16 cellular contexts compared by ENCODE assay signal in the genomic region with DNA sequence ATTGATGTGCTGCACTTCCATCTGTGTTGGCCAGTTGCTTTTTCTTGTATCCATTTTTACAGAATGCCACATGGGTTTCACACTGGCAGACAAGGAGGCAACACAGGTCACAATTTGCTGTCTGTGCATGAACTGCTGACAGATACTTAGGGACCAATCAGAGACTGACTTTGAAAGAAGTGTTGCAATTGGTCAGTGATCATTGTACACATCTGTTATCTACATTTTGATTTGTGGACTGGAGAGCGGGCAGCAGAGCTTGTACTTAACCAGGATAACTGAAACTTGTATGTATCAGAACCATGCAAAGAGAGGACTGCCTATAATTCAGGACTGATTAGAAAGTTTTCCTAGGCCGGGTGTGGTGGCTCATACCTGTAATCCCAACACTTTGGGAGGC. TPM values are rescaled to one million over a fixed set of nuclear protein-coding genes. Genes with fewer than 3 reads are reported as not detected.
DNase-seq lines count a peak whose midpoint lies in the region; ATAC-seq and TF ChIP-seq lines count a peak whose summit lies in the region.
"Had no signal": no experiment of that assay in that cellular context is flagged by ENCODE, and none has a peak within 500 bp of the region (broad histone marks: within the 10 kb centered on the region; RNA-seq: fewer than 3 reads in every experiment).

No MANE protein-coding gene starts in this region.

- H3K27ac Mint-ChIP-seq in Caco-2 (ENCODE audit: unreplicated experiment) (no peak overlapping the region), HFFc6 (no peak overlapping the region)
- H3K27ac Mint-ChIP-seq in CD8-positive, alpha-beta memory T cell, result peak overlapping the region in 1 of 8 donors; percentile 71
- H3K27ac Mint-ChIP-seq: stimulated activated naive CD8-positive, alpha-beta T cell treated with anti-CD3 and anti-CD28 coated beads, Interleukin-15, Interleukin-2, amounts not matched to agents 100 ng/mL and 50 ng/mL, for 24 hours had no signal

- CTCF ChIA-PET in Caco-2 (lab: Charles Lee), result interaction anchor here (0.6 to 1.7 kb wide), 3 partner anchors 10 to 37 kb away, joined by 3 to 5 read pairs (median 4); no protein-coding TSS in a partner anchor
- CTCF ChIA-PET in CD8-positive, alpha-beta memory T cell (lab: Charles Lee), result interaction anchor here (1.8 kb wide), 1 partner anchor 39 kb away, joined by 4 read pairs; no protein-coding TSS in a partner anchor

- TF ChIP-seq CTCF in Caco-2 (IDR thresholded peaks at IDR 0.05; ENCODE audit: insufficient read depth in 1 of 2, low read depth in 1 of 2, low read length in 1 of 2, severe bottlenecking in 1 of 2, unreplicated experiment in 1 of 2) (no peak), HFFc6 (IDR thresholded peaks at IDR 0.05) (no peak), fibroblast of villous mesenchyme (IDR thresholded peaks at IDR 0.05; ENCODE audit: insufficient read depth, low read depth, low read length) (no peak)

- no peaks in the 10 kb centered on the region for H3K27me3 ChIP-seq in Caco-2 (replicated peaks; ENCODE audit: control insufficient read depth, insufficient read depth, low read length)
- no peaks in the 10 kb centered on the region for H3K27me3 ChIP-seq in CD8-positive, alpha-beta memory T cell (ENCODE audit: insufficient read depth, low read length, poor library complexity, severe bottlenecking)
- H3K27me3 ChIP-seq: left lung, pancreas had no signal

- intact Hi-C loops in Caco-2 (cut with micrococcal nuclease; ENCODE audit: unreplicated experiment), result no loop called here

- DNase-seq in Caco-2 (peak in 1 of 2 experiments; percentile 58), HFFc6 (peak; percentile 30), fibroblast of villous mesenchyme (ENCODE audit: low read depth) (peak; percentile 55)
- no peak for DNase-seq in CD8-positive, alpha-beta memory T cell
- DNase-seq: activated naive CD4-positive, alpha-beta T cell treated with anti-CD3 and anti-CD28 coated beads, Interleukin-2, amount 50 U/mL, for 16 hours; left lung; NCI-H1092 treated with DMSO at 0.1 percent for 48 hours; NCI-H69; pancreas; stimulated activated CD4-positive, alpha-beta T cell treated with anti-CD3 and anti-CD28 coated beads, Interleukin-4, amount 100 ng/mL, for 24 hours had no signal

- H3K4me3 Mint-ChIP-seq in Caco-2 (ENCODE audit: unreplicated experiment) (peak overlapping the region; percentile 16), HFFc6 (no peak overlapping the region)
- no peak overlapping the region for H3K4me3 Mint-ChIP-seq in CD8-positive, alpha-beta memory T cell
- H3K4me3 Mint-ChIP-seq: stimulated activated naive CD8-positive, alpha-beta T cell treated with anti-CD3 and anti-CD28 coated beads, Interleukin-15, Interleukin-2, amounts not matched to agents 100 ng/mL and 50 ng/mL, for 24 hours had no signal

- peaks cover 5% of the 10 kb centered on the region for H3K36me3 ChIP-seq in Caco-2 (ENCODE audit: control insufficient read depth, insufficient read depth, low read length)
- H3K36me3 ChIP-seq in CD8-positive, alpha-beta memory T cell (ENCODE audit: insufficient read depth, low read length), result peaks cover 4% of the 10 kb centered on the region
- H3K36me3 ChIP-seq: pancreas had no signal

- peak; percentile 56 for ATAC-seq in SK-N-SH treated with all-trans-retinoic acid at 6 μM for 48 hours
- ATAC-seq in HG03469 (IDR thresholded peaks at IDR 0.05; ENCODE audit: unreplicated experiment), result no peak
- ATAC-seq in GM18870 (IDR thresholded peaks at IDR 0.05; ENCODE audit: unreplicated experiment), result no peak
- ATAC-seq in HG02623 (IDR thresholded peaks at IDR 0.05; ENCODE audit: unreplicated experiment), result no peak
- ATAC-seq: left lung, pancreas had no signal

- peaks cover 68% of the 10 kb centered on the region for H3K36me3 Mint-ChIP-seq in Caco-2 (ENCODE audit: insufficient read depth, unreplicated experiment)
- no peaks in the 10 kb centered on the region for H3K36me3 Mint-ChIP-seq in HFFc6 (ENCODE audit: low read depth)
- peaks cover 0 to 79% (median 5%) of the 10 kb centered on the region in 3 donors for H3K36me3 Mint-ChIP-seq in CD8-positive, alpha-beta memory T cell

- no peaks in the 10 kb centered on the region for H3K27me3 Mint-ChIP-seq in Caco-2 (ENCODE audit: insufficient read depth, unreplicated experiment)
- H3K27me3 Mint-ChIP-seq in HFFc6 (ENCODE audit: insufficient read depth), result no peaks in the 10 kb centered on the region
- no peaks in the 10 kb centered on the region for H3K27me3 Mint-ChIP-seq in CD8-positive, alpha-beta memory T cell
- H3K27me3 Mint-ChIP-seq: stimulated activated naive CD8-positive, alpha-beta T cell treated with anti-CD3 and anti-CD28 coated beads, Interleukin-15, Interleukin-2, amounts not matched to agents 100 ng/mL and 50 ng/mL, for 24 hours had no signal

- no TSS peak for BruUV-seq in Caco-2 (replicated peaks; lab: Mats Ljungman, UMichigan)

- no peak overlapping the region for H3K27ac ChIP-seq in CD8-positive, alpha-beta memory T cell (ENCODE audit: low read depth, low read length)
- H3K27ac ChIP-seq: left lung, pancreas had no signal

- H3K9me3 Mint-ChIP-seq in Caco-2 (ENCODE audit: unreplicated experiment) (no peaks in the 10 kb centered on the region), HFFc6 (no peaks in the 10 kb centered on the region)
- no peaks in the 10 kb centered on the region for H3K9me3 Mint-ChIP-seq in CD8-positive, alpha-beta memory T cell
- H3K9me3 Mint-ChIP-seq: stimulated activated naive CD8-positive, alpha-beta T cell treated with anti-CD3 and anti-CD28 coated beads, Interleukin-15, Interleukin-2, amounts not matched to agents 100 ng/mL and 50 ng/mL, for 24 hours had no signal

- POLR2A ChIA-PET in Caco-2 (lab: Charles Lee), result no interaction called here
- POLR2A ChIA-PET in CD8-positive, alpha-beta memory T cell (lab: Charles Lee), result no interaction called here

- H3K4me1 Mint-ChIP-seq in Caco-2 (ENCODE audit: low read depth, unreplicated experiment) (peaks cover 6% of the 10 kb centered on the region), HFFc6 (ENCODE audit: low read depth) (peaks cover under 1% of the 10 kb centered on the region; the same call in 1 of the 2 replicates)
- H3K4me1 Mint-ChIP-seq in CD8-positive, alpha-beta memory T cell, result peaks cover 11 to 20% (median 12%) of the 10 kb centered on the region in 3 donors

- H3K4me3 ChIP-seq in Caco-2 (ENCODE audit: low read depth, low read length) (no peak overlapping the region), fibroblast of villous mesenchyme (ENCODE audit: low read depth, low read length) (no peak overlapping the region)
- no peak overlapping the region for H3K4me3 ChIP-seq in CD8-positive, alpha-beta memory T cell (ENCODE audit: low read length)
- H3K4me3 ChIP-seq: left lung, pancreas had no signal

- H3K4me1 ChIP-seq in Caco-2, result peaks cover 48% of the 10 kb centered on the region
- no peaks in the 10 kb centered on the region for H3K4me1 ChIP-seq in CD8-positive, alpha-beta memory T cell (ENCODE audit: insufficient read depth, low read length)
- H3K4me1 ChIP-seq: pancreas had no signal

- H3K9me3 ChIP-seq in Caco-2, result no peaks in the 10 kb centered on the region
- H3K9me3 ChIP-seq in CD8-positive, alpha-beta memory T cell (ENCODE audit: low read length), result no peaks in the 10 kb centered on the region
- H3K9me3 ChIP-seq: left lung, pancreas had no signal

TF ChIP-seq in SK-N-SH treated with all-trans-retinoic acid at 6 μM for 48 hours, 23 proteins besides CTCF, POLR2A, EP300 and RAD21 (continues in another document):
- TF ChIP-seq SNAI2 (CRISPR knock-in tag; IDR thresholded peaks at IDR 0.05) (no peak), CSDC2 (CRISPR knock-in tag; IDR thresholded peaks at IDR 0.05) (no peak), ISL1 (CRISPR knock-in tag; IDR thresholded peaks at IDR 0.05) (no peak)
- TF ChIP-seq, protein P1, sequence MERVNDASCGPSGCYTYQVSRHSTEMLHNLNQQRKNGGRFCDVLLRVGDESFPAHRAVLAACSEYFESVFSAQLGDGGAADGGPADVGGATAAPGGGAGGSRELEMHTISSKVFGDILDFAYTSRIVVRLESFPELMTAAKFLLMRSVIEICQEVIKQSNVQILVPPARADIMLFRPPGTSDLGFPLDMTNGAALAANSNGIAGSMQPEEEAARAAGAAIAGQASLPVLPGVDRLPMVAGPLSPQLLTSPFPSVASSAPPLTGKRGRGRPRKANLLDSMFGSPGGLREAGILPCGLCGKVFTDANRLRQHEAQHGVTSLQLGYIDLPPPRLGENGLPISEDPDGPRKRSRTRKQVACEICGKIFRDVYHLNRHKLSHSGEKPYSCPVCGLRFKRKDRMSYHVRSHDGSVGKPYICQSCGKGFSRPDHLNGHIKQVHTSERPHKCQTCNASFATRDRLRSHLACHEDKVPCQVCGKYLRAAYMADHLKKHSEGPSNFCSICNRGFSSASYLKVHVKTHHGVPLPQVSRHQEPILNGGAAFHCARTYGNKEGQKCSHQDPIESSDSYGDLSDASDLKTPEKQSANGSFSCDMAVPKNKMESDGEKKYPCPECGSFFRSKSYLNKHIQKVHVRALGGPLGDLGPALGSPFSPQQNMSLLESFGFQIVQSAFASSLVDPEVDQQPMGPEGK (CRISPR knock-in tag; IDR thresholded peaks at IDR 0.05; ENCODE audit: borderline replicate concordance), result no peak
- TF ChIP-seq, protein P2, sequence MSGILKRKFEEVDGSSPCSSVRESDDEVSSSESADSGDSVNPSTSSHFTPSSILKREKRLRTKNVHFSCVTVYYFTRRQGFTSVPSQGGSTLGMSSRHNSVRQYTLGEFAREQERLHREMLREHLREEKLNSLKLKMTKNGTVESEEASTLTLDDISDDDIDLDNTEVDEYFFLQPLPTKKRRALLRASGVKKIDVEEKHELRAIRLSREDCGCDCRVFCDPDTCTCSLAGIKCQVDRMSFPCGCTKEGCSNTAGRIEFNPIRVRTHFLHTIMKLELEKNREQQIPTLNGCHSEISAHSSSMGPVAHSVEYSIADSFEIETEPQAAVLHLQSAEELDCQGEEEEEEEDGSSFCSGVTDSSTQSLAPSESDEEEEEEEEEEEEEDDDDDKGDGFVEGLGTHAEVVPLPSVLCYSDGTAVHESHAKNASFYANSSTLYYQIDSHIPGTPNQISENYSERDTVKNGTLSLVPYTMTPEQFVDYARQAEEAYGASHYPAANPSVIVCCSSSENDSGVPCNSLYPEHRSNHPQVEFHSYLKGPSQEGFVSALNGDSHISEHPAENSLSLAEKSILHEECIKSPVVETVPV (CRISPR knock-in tag; IDR thresholded peaks at IDR 0.05), result no peak

RNA-seq across cellular contexts. Expression of a gene that starts 21.8 kb away (rescaled TPM):
- total RNA-seq in Caco-2 (2022) (74.8 and 82.8 TPM in 2 replicates), fibroblast of villous mesenchyme (12.9 and 16.4 TPM in 2 replicates)
- total RNA-seq in HFFc6 (2021; fragmentation: NEBNext Ultra II Directional; extraction: Animal tissue kit (Norgen Biotek cat#: 25700)), result 10 to 100 TPM in 1 of 6 experiments, 1 to 10 TPM in 5; 4.6 to 12.7 (median 5.2) TPM
- total RNA-seq in CD8-positive, alpha-beta memory T cell, result 10 to 100 TPM; 26.4 to 29.9 TPM
- polyA plus RNA-seq in CD8-positive, alpha-beta memory T cell, result 175 TPM

RNA-seq across cellular contexts. Expression of a gene that starts 28.6 kb away (rescaled TPM):
- total RNA-seq in Caco-2 (2022) (81.5 and 90.5 TPM in 2 replicates), fibroblast of villous mesenchyme (under 0.01 and 0.97 TPM in 2 replicates)
- not detected for total RNA-seq in HFFc6 (2021; fragmentation: NEBNext Ultra II Directional; extraction: Animal tissue kit (Norgen Biotek cat#: 25700))
- under 1 TPM; 0.42 to 0.49 TPM for total RNA-seq in CD8-positive, alpha-beta memory T cell
- not detected for polyA plus RNA-seq in CD8-positive, alpha-beta memory T cell
- total RNA-seq: dermis microvascular lymphatic vessel endothelial cell had no signal

Comparison
In these comparisons a context has a peak if more than half of its experiments do, and no peak if none do; other contexts are left out.
1. DNase-seq: peak in HFFc6 (single experiment) and fibroblast of villous mesenchyme (single experiment); none in CD8-positive, alpha-beta memory T cell (0 of 5).
2. RNA of a gene that starts 28.6 kb away (total RNA-seq): 81.5 to 90.5 TPM in Caco-2; 0.42 to 0.49 TPM in CD8-positive, alpha-beta memory T cell, not detected in HFFc6 and under 0.01 to 0.97 TPM in fibroblast of villous mesenchyme; every median in the first group is over 10 times any median in the second.